ENCODE assay signal across 21 cellular contexts in genomic region chr2:231526341-231527090, GRCh38. TPM values are rescaled to one million over a fixed set of nuclear protein-coding genes. Genes with fewer than 3 reads are reported as not detected.
DNase-seq lines count a peak whose midpoint lies in the region; ATAC-seq and TF ChIP-seq lines count a peak whose summit lies in the region.
"Had no signal": no experiment of that assay in that cellular context is flagged by ENCODE, and none has a peak within 500 bp of the region (broad histone marks: within the 10 kb centered on the region; RNA-seq: fewer than 3 reads in every experiment).

No MANE protein-coding gene starts in this region.

- H3K4me3 ChIP-seq in right cardiac atrium (ENCODE audit: low read length): no peak overlapping the region
- H3K4me3 ChIP-seq in upper lobe of right lung: no peak overlapping the region
- H3K4me3 ChIP-seq: A549, Peyer's patch had no signal

- no peaks in the 10 kb centered on the region for H3K27me3 Mint-ChIP-seq in effector memory CD8-positive, alpha-beta T cell
- H3K27me3 Mint-ChIP-seq in natural killer cell treated with Interleukin-12 subunit alpha and Interleukin-12 subunit beta and Interleukin-15 and Interleukin-18, amount 100 ng/mL, for 72 hours: no peaks in the 10 kb centered on the region

- H3K9me3 ChIP-seq in right cardiac atrium (ENCODE audit: control insufficient read depth, low read length) (no peaks in the 10 kb centered on the region), upper lobe of right lung (no peaks in the 10 kb centered on the region)
- H3K9me3 ChIP-seq: A549, Peyer's patch had no signal

- no peak for TF ChIP-seq CTCF in upper lobe of right lung (IDR thresholded peaks at IDR 0.05)

- H3K36me3 ChIP-seq in upper lobe of right lung: no peaks in the 10 kb centered on the region
- H3K36me3 ChIP-seq: Peyer's patch had no signal

- no peak for ATAC-seq in right cardiac atrium
- ATAC-seq in effector memory CD8-positive, alpha-beta T cell (replicated peaks): no peak
- no peak for ATAC-seq in natural killer cell treated with Interleukin-12 subunit alpha and Interleukin-12 subunit beta and Interleukin-15 and Interleukin-18, amount 100 ng/mL, for 72 hours
- ATAC-seq in upper lobe of right lung: no peak
- ATAC-seq: A549 had no signal

- H3K36me3 Mint-ChIP-seq in effector memory CD8-positive, alpha-beta T cell (ENCODE audit: insufficient read depth): peaks cover 3% of the 10 kb centered on the region
- H3K36me3 Mint-ChIP-seq in natural killer cell treated with Interleukin-12 subunit alpha and Interleukin-12 subunit beta and Interleukin-15 and Interleukin-18, amount 100 ng/mL, for 72 hours: no peaks in the 10 kb centered on the region

- no peaks in the 10 kb centered on the region for H3K27me3 ChIP-seq in right cardiac atrium (ENCODE audit: control insufficient read depth, insufficient read depth)
- H3K27me3 ChIP-seq in upper lobe of right lung: peaks cover 5% of the 10 kb centered on the region

- peak overlapping the region in 1 of 2 donors; percentile 87 for H3K4me3 Mint-ChIP-seq in effector memory CD8-positive, alpha-beta T cell
- peak overlapping the region; percentile 60 for H3K4me3 Mint-ChIP-seq in natural killer cell treated with Interleukin-12 subunit alpha and Interleukin-12 subunit beta and Interleukin-15 and Interleukin-18, amount 100 ng/mL, for 72 hours
- H3K4me3 Mint-ChIP-seq: B cell, HFFc6 had no signal

- H3K9me3 Mint-ChIP-seq in effector memory CD8-positive, alpha-beta T cell: no peaks in the 10 kb centered on the region
- no peaks in the 10 kb centered on the region for H3K9me3 Mint-ChIP-seq in natural killer cell treated with Interleukin-12 subunit alpha and Interleukin-12 subunit beta and Interleukin-15 and Interleukin-18, amount 100 ng/mL, for 72 hours

- intact Hi-C loops in cardiac septum (cut with DNase I) (no loop called here), right cardiac atrium (cut with DNase I) (no loop called here), upper lobe of right lung (cut with DNase I) (no loop called here)

- peaks cover 62 to 72% of the 10 kb centered on the region in 2 donors for H3K4me1 Mint-ChIP-seq in effector memory CD8-positive, alpha-beta T cell (ENCODE audit: low read depth in 2 of 2)
- peaks cover 62 to 73% of the 10 kb centered on the region in 2 donors for H3K4me1 Mint-ChIP-seq in natural killer cell treated with Interleukin-12 subunit alpha and Interleukin-12 subunit beta and Interleukin-15 and Interleukin-18, amount 100 ng/mL, for 72 hours (ENCODE audit: low read depth in 2 of 2)

- peak overlapping the region; percentile 84 to 93 for H3K27ac Mint-ChIP-seq in effector memory CD8-positive, alpha-beta T cell
- H3K27ac Mint-ChIP-seq in natural killer cell treated with Interleukin-12 subunit alpha and Interleukin-12 subunit beta and Interleukin-15 and Interleukin-18, amount 100 ng/mL, for 72 hours: peak overlapping the region; percentile 85 to 86
- H3K27ac Mint-ChIP-seq: B cell, HFFc6 had no signal

- WGBS in right cardiac atrium: 89% methylated on average over 16 of the region's 16 CpGs

- DNase-seq in cardiac septum (ENCODE audit: low spot score) (peak; percentile 69), right cardiac atrium (no peak), upper lobe of right lung (peak; percentile 55), NCI-H2107 (lab: John Stamatoyannopoulos, UW) (no peak), dermis blood vessel endothelial cell (no peak), midbrain (lab: John Stamatoyannopoulos, UW) (no peak)
- DNase-seq in effector memory CD8-positive, alpha-beta T cell: no peak
- DNase-seq in natural killer cell treated with Interleukin-12 subunit alpha and Interleukin-12 subunit beta and Interleukin-15 and Interleukin-18, amount 100 ng/mL, for 72 hours (ENCODE audit: low spot score): no peak
- DNase-seq: HFFc6; KG1; NCI-H1092 treated with DMSO at 0.1 percent for 48 hours; NCI-H1436 treated with DMSO at 0.1 percent for 48 hours; NCI-H1930; NCI-H2227 treated with DMSO at 0.1 percent for 48 hours; NCI-H510A; NK-92 treated with Interleukin-12 subunit alpha and Interleukin-12 subunit beta, amount 100 ng/mL, for 24 hours; Peyer's patch had no signal

- H3K4me1 ChIP-seq in right cardiac atrium (ENCODE audit: control insufficient read depth, insufficient read depth, low read length) (peaks cover 5% of the 10 kb centered on the region), upper lobe of right lung (peaks cover 21% of the 10 kb centered on the region)

- no peak overlapping the region for H3K27ac ChIP-seq in right cardiac atrium (ENCODE audit: low read length)
- H3K27ac ChIP-seq in upper lobe of right lung: no peak overlapping the region
- H3K27ac ChIP-seq: A549, HL-60, Peyer's patch had no signal

RNA-seq across cellular contexts. Expression of gene NMUR1, which starts 3.7 kb away (rescaled TPM):
- total RNA-seq in cardiac septum (0.22 TPM), right cardiac atrium (1 to 10 TPM in 2 of 4 donors, under 1 TPM in 2; 0.50 to 1.9 (median 1.00) TPM), upper lobe of right lung (5.8 TPM), dermis blood vessel endothelial cell (under 0.01 and 0.05 TPM in 2 replicates)
- 1.0 TPM for polyA plus RNA-seq in right cardiac atrium
- 1 to 10 TPM; 3.1 to 3.4 TPM for total RNA-seq in natural killer cell treated with Interleukin-12 subunit alpha and Interleukin-12 subunit beta and Interleukin-15 and Interleukin-18, amount 100 ng/mL, for 72 hours
- total RNA-seq: HFFc6, HT1080 had no signal
- polyA plus RNA-seq: A549 had no signal

Comparison
In these comparisons a context has a peak if more than half of its experiments do, and no peak if none do; other contexts are left out.
1. DNase-seq: peak in cardiac septum (single experiment) and upper lobe of right lung (single experiment); none in right cardiac atrium (0 of 3), effector memory CD8-positive, alpha-beta T cell (0 of 3), natural killer cell treated with Interleukin-12 subunit alpha and Interleukin-12 subunit beta and Interleukin-15 and Interleukin-18, amount 100 ng/mL, for 72 hours (single experiment), NCI-H2107 (single experiment), dermis blood vessel endothelial cell (single experiment) and midbrain (single experiment).